Comparison of ENCODE assay signal across 14 cellular contexts in genomic region chr10:133087679-133088523, GRCh38. TPM values are rescaled to one million over a fixed set of nuclear protein-coding genes. Genes with fewer than 3 reads are reported as not detected.
DNase-seq lines count a peak whose midpoint lies in the region; ATAC-seq and TF ChIP-seq lines count a peak whose summit lies in the region.
"Had no signal": no experiment of that assay in that cellular context is flagged by ENCODE, and none has a peak within 500 bp of the region (broad histone marks: within the 10 kb centered on the region; RNA-seq: fewer than 3 reads in every experiment).

A gene with protein sequence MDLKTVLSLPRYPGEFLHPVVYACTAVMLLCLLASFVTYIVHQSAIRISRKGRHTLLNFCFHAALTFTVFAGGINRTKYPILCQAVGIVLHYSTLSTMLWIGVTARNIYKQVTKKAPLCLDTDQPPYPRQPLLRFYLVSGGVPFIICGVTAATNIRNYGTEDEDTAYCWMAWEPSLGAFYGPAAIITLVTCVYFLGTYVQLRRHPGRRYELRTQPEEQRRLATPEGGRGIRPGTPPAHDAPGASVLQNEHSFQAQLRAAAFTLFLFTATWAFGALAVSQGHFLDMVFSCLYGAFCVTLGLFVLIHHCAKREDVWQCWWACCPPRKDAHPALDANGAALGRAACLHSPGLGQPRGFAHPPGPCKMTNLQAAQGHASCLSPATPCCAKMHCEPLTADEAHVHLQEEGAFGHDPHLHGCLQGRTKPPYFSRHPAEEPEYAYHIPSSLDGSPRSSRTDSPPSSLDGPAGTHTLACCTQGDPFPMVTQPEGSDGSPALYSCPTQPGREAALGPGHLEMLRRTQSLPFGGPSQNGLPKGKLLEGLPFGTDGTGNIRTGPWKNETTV (plus strand): TSS chr10:133087924. CDS start chr10:133088910, 986 bp downstream.

- H3K4me3 Mint-ChIP-seq in activated naive CD8-positive, alpha-beta T cell treated with anti-CD3 and anti-CD28 coated beads for 36 hours, result no peak within 1 kb of the TSS
- H3K4me3 Mint-ChIP-seq in activated naive CD8-positive, alpha-beta T cell treated with anti-CD3 and anti-CD28 coated beads, Interleukin-2, amount 50 U/mL, for 24 hours, result no peak within 1 kb of the TSS

- H3K27ac ChIP-seq in substantia nigra (ENCODE audit: low read depth, low read length, poor library complexity, severe bottlenecking), result peak within 1 kb of the TSS; percentile 66
- H3K27ac ChIP-seq: spleen had no signal

- no peaks in the 10 kb centered on the region for H3K36me3 Mint-ChIP-seq in activated naive CD8-positive, alpha-beta T cell treated with anti-CD3 and anti-CD28 coated beads for 36 hours
- H3K36me3 Mint-ChIP-seq in activated naive CD8-positive, alpha-beta T cell treated with anti-CD3 and anti-CD28 coated beads, Interleukin-2, amount 50 U/mL, for 24 hours (ENCODE audit: low read depth), result no peaks in the 10 kb centered on the region

- no peak for ATAC-seq in activated naive CD8-positive, alpha-beta T cell treated with anti-CD3 and anti-CD28 coated beads, Interleukin-2, amount 50 U/mL, for 24 hours
- ATAC-seq: GM12878 had no signal

- no peaks in the 10 kb centered on the region for H3K4me1 ChIP-seq in BE2C

- in situ Hi-C loops in GM13976 (cut with MboI; ENCODE audit: low sequenced_read_pairs, unreplicated experiment), result no loop called here

- H3K27me3 Mint-ChIP-seq in activated naive CD8-positive, alpha-beta T cell treated with anti-CD3 and anti-CD28 coated beads for 36 hours, result peaks cover 42% of the 10 kb centered on the region
- H3K27me3 Mint-ChIP-seq in activated naive CD8-positive, alpha-beta T cell treated with anti-CD3 and anti-CD28 coated beads, Interleukin-2, amount 50 U/mL, for 24 hours, result peaks cover 19% of the 10 kb centered on the region

- H3K27me3 ChIP-seq in BE2C, result peaks cover 65% of the 10 kb centered on the region

- no peaks in the 10 kb centered on the region for H3K36me3 ChIP-seq in BE2C
- H3K36me3 ChIP-seq: spleen had no signal

- peaks cover 1% of the 10 kb centered on the region for H3K4me1 Mint-ChIP-seq in activated naive CD8-positive, alpha-beta T cell treated with anti-CD3 and anti-CD28 coated beads for 36 hours
- H3K4me1 Mint-ChIP-seq in activated naive CD8-positive, alpha-beta T cell treated with anti-CD3 and anti-CD28 coated beads, Interleukin-2, amount 50 U/mL, for 24 hours, result no peaks in the 10 kb centered on the region

- no peak for TF ChIP-seq CTCF in GM13976 (IDR thresholded peaks at IDR 0.05; ENCODE audit: borderline replicate concordance, control extremely low read depth, extremely low read depth, insufficient read depth, missing control alignments)
- TF ChIP-seq CTCF in BE2C (IDR thresholded peaks at IDR 0.05; ENCODE audit: low read depth, low read length), result no peak

- H3K9me3 Mint-ChIP-seq in activated naive CD8-positive, alpha-beta T cell treated with anti-CD3 and anti-CD28 coated beads for 36 hours, result no peaks in the 10 kb centered on the region
- H3K9me3 Mint-ChIP-seq in activated naive CD8-positive, alpha-beta T cell treated with anti-CD3 and anti-CD28 coated beads, Interleukin-2, amount 50 U/mL, for 24 hours, result no peaks in the 10 kb centered on the region

- H3K9me3 ChIP-seq in BE2C, result no peaks in the 10 kb centered on the region
- H3K9me3 ChIP-seq: spleen had no signal

- peak; percentile 20 for DNase-seq in activated naive CD8-positive, alpha-beta T cell treated with anti-CD3 and anti-CD28 coated beads for 36 hours
- DNase-seq in activated naive CD8-positive, alpha-beta T cell treated with anti-CD3 and anti-CD28 coated beads, Interleukin-2, amount 50 U/mL, for 24 hours, result no peak
- DNase-seq in amygdala (lab: John Stamatoyannopoulos, UW) (peak in 29 of 56 donors; percentile 11 to 70 (median 38)), islet precursor cell (peak; percentile 70), substantia nigra (lab: John Stamatoyannopoulos, UW) (peak in 27 of 49 donors; percentile 3 to 76 (median 37)), GM13976 (ENCODE audit: low spot score) (no peak), H4 (ENCODE audit: low spot score) (no peak), BE2C (no peak)
- DNase-seq: cortex of kidney, left cardiac atrium, NCI-H1930, spleen had no signal

- H3K27ac Mint-ChIP-seq in activated naive CD8-positive, alpha-beta T cell treated with anti-CD3 and anti-CD28 coated beads for 36 hours, result no peak within 1 kb of the TSS
- H3K27ac Mint-ChIP-seq in activated naive CD8-positive, alpha-beta T cell treated with anti-CD3 and anti-CD28 coated beads, Interleukin-2, amount 50 U/mL, for 24 hours, result no peak within 1 kb of the TSS

- H3K4me3 ChIP-seq in BE2C (ENCODE audit: low read depth, low read length), result no peak within 1 kb of the TSS
- H3K4me3 ChIP-seq: GM12878 had no signal

RNA-seq across cellular contexts. Expression of the gene that starts here (rescaled TPM):
- not detected for total RNA-seq in activated naive CD8-positive, alpha-beta T cell treated with anti-CD3 and anti-CD28 coated beads for 36 hours
- not detected in 2 replicates for total RNA-seq in H4 (2014; rRNA removed; shearing (Covaris generic))
- not detected for polyA plus RNA-seq in BE2C (2012; ENCODE audit: insufficient read depth, insufficient read length, low read depth)
- total RNA-seq: GM12878 had no signal
- polyA plus RNA-seq: BJ, GM12878 had no signal

Comparison
In these comparisons a context has a peak if more than half of its experiments do, and no peak if none do; other contexts are left out.
1. Peak in DNase-seq in activated naive CD8-positive, alpha-beta T cell treated with anti-CD3 and anti-CD28 coated beads for 36 hours; RNA of the gene not detected or under 1 TPM.
2. DNase-seq: peak in amygdala (29 of 56), islet precursor cell (single experiment) and substantia nigra (27 of 49); none in activated naive CD8-positive, alpha-beta T cell treated with anti-CD3 and anti-CD28 coated beads, Interleukin-2, amount 50 U/mL, for 24 hours (single experiment), GM13976 (single experiment), H4 (single experiment) and BE2C (single experiment).